ENCODE assay signal across 1 cellular context in genomic region chr19:11984986-11985385, GRCh38.
TF ChIP-seq lines count a peak whose summit lies in the region.

No MANE protein-coding gene starts in this region.

TF ChIP-seq in GM23338, 12 proteins besides CTCF, POLR2A, EP300 and RAD21 (continued from another document):
- TF ChIP-seq ZNF114 (CRISPR knock-in tag; IDR thresholded peaks at IDR 0.05): no peak
- no peak for TF ChIP-seq CREB1 (CRISPR knock-in tag; IDR thresholded peaks at IDR 0.05; ENCODE audit: low read depth)
- TF ChIP-seq ZNF462 (CRISPR knock-in tag; IDR thresholded peaks at IDR 0.05): no peak
- no peak for TF ChIP-seq NANOG (IDR thresholded peaks at IDR 0.05; ENCODE audit: borderline replicate concordance)
- TF ChIP-seq JUNB (IDR thresholded peaks at IDR 0.05; ENCODE audit: unreplicated experiment): no peak
- TF ChIP-seq POLR2AphosphoS5 (IDR thresholded peaks at IDR 0.05; ENCODE audit: low read depth): no peak
- no peak for TF ChIP-seq ZNF331 (CRISPR knock-in tag; IDR thresholded peaks at IDR 0.05; ENCODE audit: low read depth)
- TF ChIP-seq REST (IDR thresholded peaks at IDR 0.05; ENCODE audit: unreplicated experiment): no peak
- no peak for TF ChIP-seq EZH2 (IDR thresholded peaks at IDR 0.05; ENCODE audit: low read depth, unreplicated experiment)
TF ChIP-seq in GM23338: peak in this region for 0.
